20 cellular contexts compared by ENCODE assay signal in the genomic region with DNA sequence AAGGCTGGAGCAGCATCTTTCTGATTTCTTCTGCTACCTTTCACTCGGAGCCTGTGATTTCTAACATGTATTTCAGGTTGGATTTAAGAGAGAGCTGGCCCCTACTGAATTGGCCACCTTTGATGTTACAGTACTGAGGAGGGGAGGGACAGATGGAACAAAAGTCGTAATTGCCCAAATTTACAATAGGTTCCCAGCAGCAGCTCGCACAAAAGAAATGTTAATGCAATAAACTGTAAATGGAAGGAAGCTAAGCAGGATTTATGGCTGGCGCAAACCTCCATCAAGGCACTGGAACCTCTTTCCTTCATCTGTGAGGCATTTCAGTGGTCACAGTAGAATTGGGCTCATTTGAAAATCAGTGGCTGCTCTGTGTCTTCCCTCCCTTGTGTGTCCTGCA.
"Had no signal": no experiment of that assay in that cellular context is flagged by ENCODE, and none has a peak within 500 bp of the region (broad histone marks: within the 10 kb centered on the region; RNA-seq: fewer than 3 reads in every experiment).

No MANE protein-coding gene starts in this region.

- H3K4me1 Mint-ChIP-seq: activated CD4-positive, alpha-beta T cell treated with anti-CD3 and anti-CD28 coated beads for 36 hours had no signal

- H3K36me3 Mint-ChIP-seq: naive B cell had no signal

- H3K36me3 ChIP-seq: left lung, prostate gland, right atrium auricular region, thyroid gland had no signal

- ATAC-seq: activated CD4-positive, alpha-beta T cell treated with anti-CD3 and anti-CD28 coated beads for 36 hours; effector memory CD8-positive, alpha-beta T cell; left lung; mucosa of descending colon had no signal

- H3K9me3 Mint-ChIP-seq: activated T-helper 1 cell treated with anti-CD3 and anti-CD28 coated beads, Interleukin-12 subunit alpha, Interleukin-12 subunit beta, Interleukin-2, Interleukin-4 antibody, amounts not matched to agents 30 ng/mL and 10 ng/mL and 1 ng/mL, durations not matched to agents 14 hours and 24 hours and 36 hours; effector memory CD8-positive, alpha-beta T cell; naive B cell had no signal

- H3K4me3 ChIP-seq: hepatocyte, left lung, mucosa of descending colon, prostate gland, right atrium auricular region, thyroid gland had no signal

- H3K4me1 ChIP-seq: left lung, prostate gland, right atrium auricular region had no signal

- H3K27ac ChIP-seq: hepatocyte, left lung, prostate gland, right atrium auricular region, thyroid gland had no signal

- H3K4me3 Mint-ChIP-seq: activated CD4-positive, alpha-beta T cell treated with anti-CD3 and anti-CD28 coated beads for 36 hours; activated naive CD8-positive, alpha-beta T cell; activated T-helper 1 cell treated with anti-CD3 and anti-CD28 coated beads, Interleukin-12 subunit alpha, Interleukin-12 subunit beta, Interleukin-2, Interleukin-4 antibody, amounts not matched to agents 30 ng/mL and 10 ng/mL and 1 ng/mL, durations not matched to agents 14 hours and 24 hours and 36 hours; effector memory CD8-positive, alpha-beta T cell had no signal

- H3K27me3 Mint-ChIP-seq: activated CD4-positive, alpha-beta T cell treated with anti-CD3 and anti-CD28 coated beads for 36 hours; activated naive CD8-positive, alpha-beta T cell; naive B cell had no signal

- H3K27ac Mint-ChIP-seq: activated CD4-positive, alpha-beta T cell treated with anti-CD3 and anti-CD28 coated beads for 36 hours; activated naive CD8-positive, alpha-beta T cell; activated T-helper 1 cell treated with anti-CD3 and anti-CD28 coated beads, Interleukin-12 subunit alpha, Interleukin-12 subunit beta, Interleukin-2, Interleukin-4 antibody, amounts not matched to agents 30 ng/mL and 10 ng/mL and 1 ng/mL, durations not matched to agents 14 hours and 24 hours and 36 hours; effector memory CD8-positive, alpha-beta T cell; naive B cell had no signal

- H3K27me3 ChIP-seq: left lung, right atrium auricular region, thyroid gland had no signal

- DNase-seq: activated CD4-positive, alpha-beta T cell treated with anti-CD3 and anti-CD28 coated beads for 36 hours; activated CD4-positive, alpha-beta T cell treated with anti-CD3 and anti-CD28 coated beads, Interleukin-2, amount 50 U/mL, for 48 hours; activated gamma-delta T cell treated with Interleukin-2 at 50 U/mL for 16 hours; activated T-cell treated with anti-CD3 and anti-CD28 coated beads for 4 hours; dermis blood vessel endothelial cell; effector memory CD8-positive, alpha-beta T cell; foreskin fibroblast; left lung; mucosa of descending colon; naive B cell; stimulated activated CD4-positive, alpha-beta T cell treated with anti-CD3 and anti-CD28 coated beads, Interleukin-12 subunit alpha, Interleukin-12 subunit beta, amount 100 ng/mL, for 4 hours; stimulated activated CD4-positive, alpha-beta T cell treated with anti-CD3 and anti-CD28 coated beads, Interleukin-1b, Interleukin-23, amount 100 ng/mL, for 48 hours; stimulated activated CD8-positive, alpha-beta memory T cell treated with anti-CD3 and anti-CD28 coated beads, Interleukin-4, amount 100 ng/mL, for 48 hours; stimulated activated naive CD4-positive, alpha-beta T cell treated with Interleukin-2 at 50 U/mL for 16 hours; thyroid gland had no signal

- H3K9me3 ChIP-seq: left lung, mucosa of descending colon, prostate gland, right atrium auricular region, thyroid gland had no signal
